18 cellular contexts compared by ENCODE assay signal in genomic region chr4:165656829-165657467, GRCh38.
A peak's percentile ranks its signal among the peaks of the same experiment; 100 is the strongest.
DNase-seq lines count a peak whose midpoint lies in the region; ATAC-seq lines count a peak whose summit lies in the region.
"Had no signal": no experiment of that assay in that cellular context is flagged by ENCODE, and none has a peak within 500 bp of the region (broad histone marks: within the 10 kb centered on the region; RNA-seq: fewer than 3 reads in every experiment).

No MANE protein-coding gene starts in this region.

- peak overlapping the region; percentile 78 for H3K27ac ChIP-seq in HUES64 (ENCODE audit: low read depth, low read length)
- peak overlapping the region; percentile 45 for H3K27ac ChIP-seq in iPS-18a (ENCODE audit: low read length)
- H3K27ac ChIP-seq: SK-N-MC had no signal

- H3K4me1 ChIP-seq in HUES64 (ENCODE audit: insufficient read depth, low read length) (peaks cover 34% of the 10 kb centered on the region), iPS-18a (ENCODE audit: control insufficient read depth, low read depth, low read length) (peaks cover 16% of the 10 kb centered on the region)

- peak overlapping the region; percentile 29; the same call in 1 of the 2 replicates for H3K9ac ChIP-seq in HUES64 (ENCODE audit: low read depth, low read length)
- H3K9ac ChIP-seq in iPS-18a (ENCODE audit: low read length): peak overlapping the region; percentile 22

- no peak overlapping the region for H3K4me3 ChIP-seq in HUES64 (ENCODE audit: low read length)
- H3K4me3 ChIP-seq in iPS-18a (ENCODE audit: low read length): peak overlapping the region; percentile 30
- H3K4me3 ChIP-seq: SK-N-MC had no signal

- ATAC-seq in sciatic nerve (no peak), HG03039 (IDR thresholded peaks at IDR 0.05; ENCODE audit: unreplicated experiment) (no peak)

- WGBS in HUES64: 16% methylated on average over 4 of the region's 4 CpGs

- H3K36me3 ChIP-seq in HUES64 (ENCODE audit: insufficient read depth, low read length) (no peaks in the 10 kb centered on the region), iPS-18a (ENCODE audit: control insufficient read depth, low read depth, low read length) (no peaks in the 10 kb centered on the region)

- peak; percentile 21 for DNase-seq in DMS53 (lab: John Stamatoyannopoulos, UW)
- peak; percentile 5 for DNase-seq in dermis blood vessel endothelial cell
- DNase-seq in central memory CD4-positive, alpha-beta T cell: no peak
- DNase-seq in sciatic nerve (ENCODE audit: low spot score): no peak
- DNase-seq in 8988T: no peak
- DNase-seq: GDM1, GOT3, IMR-90, MM.1S, NCI-H1092, NCI-H2081 treated with DMSO at 0.1 percent for 48 hours, NCI-H446 treated with DMSO at 0.1 percent for 48 hours, NCI-H69, SHP77 had no signal

- no peaks in the 10 kb centered on the region for H3K27me3 ChIP-seq in HUES64 (ENCODE audit: insufficient read depth, low read length)
- no peaks in the 10 kb centered on the region for H3K27me3 ChIP-seq in iPS-18a (ENCODE audit: control insufficient read depth, insufficient read depth, low read length)

- H3K9me3 ChIP-seq in HUES64 (ENCODE audit: insufficient read depth, low read depth, low read length) (no peaks in the 10 kb centered on the region), iPS-18a (ENCODE audit: control insufficient read depth, low read depth, low read length) (no peaks in the 10 kb centered on the region)

- intact Hi-C loops in sciatic nerve (cut with DNase I): no loop called here

Comparison
In these comparisons a context has a peak if more than half of its experiments do, and no peak if none do; other contexts are left out.
1. DNase-seq: peak in DMS53 (single experiment) and dermis blood vessel endothelial cell (single experiment); none in central memory CD4-positive, alpha-beta T cell (single experiment), sciatic nerve (single experiment) and 8988T (single experiment).